8 cellular contexts compared by ENCODE assay signal in genomic region chr10:96512524-96512991, GRCh38. TPM values are rescaled to one million over a fixed set of nuclear protein-coding genes. Genes with fewer than 3 reads are reported as not detected.
DNase-seq lines count a peak whose midpoint lies in the region; ATAC-seq and TF ChIP-seq lines count a peak whose summit lies in the region.

No MANE protein-coding gene starts in this region.

- H3K27me3 ChIP-seq in OCI-LY3 (ENCODE audit: low read depth, low read length) (peaks cover 32% of the 10 kb centered on the region), duodenal mucosa (ENCODE audit: control insufficient read depth in 1 of 2, insufficient read depth in 2 of 2, low read length in 2 of 2) (peaks cover 15 to 22% of the 10 kb centered on the region in 2 donors), upper lobe of left lung (peaks cover 0 to 21% (median 10%) of the 10 kb centered on the region in 4 donors)

- no peaks in the 10 kb centered on the region for H3K9me3 ChIP-seq in OCI-LY3 (ENCODE audit: insufficient read depth, low read length)
- no peaks in the 10 kb centered on the region for H3K9me3 ChIP-seq in duodenal mucosa (ENCODE audit: control insufficient read depth in 1 of 2, low read length in 2 of 2)
- no peaks in the 10 kb centered on the region for H3K9me3 ChIP-seq in upper lobe of left lung

- peak; percentile 49 for DNase-seq in GM03348 (ENCODE audit: low spot score)
- peak; percentile 4 for DNase-seq in medulla oblongata (ENCODE audit: extremely low spot score)
- peak in 1 of 2 donors; percentile 84 for DNase-seq in upper lobe of left lung
- DNase-seq in midbrain (lab: John Stamatoyannopoulos, UW), result no peak

- TF ChIP-seq POLR2A in upper lobe of left lung (IDR thresholded peaks at IDR 0.05), result no peak

- no peak overlapping the region for H2AFZ ChIP-seq in OCI-LY3 (ENCODE audit: low read depth, low read length)

- H3K27ac ChIP-seq in OCI-LY3 (ENCODE audit: low read length), result no peak overlapping the region
- no peak overlapping the region for H3K27ac ChIP-seq in duodenal mucosa (ENCODE audit: low read depth, low read length)
- H3K27ac ChIP-seq in upper lobe of left lung, result no peak overlapping the region

- peaks cover 11% of the 10 kb centered on the region; the same call in 1 of the 2 replicates for H4K20me1 ChIP-seq in OCI-LY3 (ENCODE audit: insufficient read depth, low read length)

- peak overlapping the region; percentile 93 for H3K4me3 ChIP-seq in OCI-LY3 (ENCODE audit: low read length)
- peak overlapping the region; percentile 65 to 67 for H3K4me3 ChIP-seq in duodenal mucosa (ENCODE audit: low read depth in 1 of 2, low read length in 2 of 2)
- H3K4me3 ChIP-seq in upper lobe of left lung, result peak overlapping the region; percentile 23 to 51 (median 46)

- H3K36me3 ChIP-seq in OCI-LY3 (replicated peaks; ENCODE audit: low read depth, low read length) (no peaks in the 10 kb centered on the region), duodenal mucosa (ENCODE audit: control insufficient read depth in 1 of 2, insufficient read depth in 2 of 2, low read length in 2 of 2) (no peaks in the 10 kb centered on the region), upper lobe of left lung (no peaks in the 10 kb centered on the region)

- H3K9ac ChIP-seq in OCI-LY3 (ENCODE audit: low read length), result peak overlapping the region; percentile 49; the same call in 1 of the 2 replicates
- peak overlapping the region in 1 of 2 donors; percentile 28 for H3K9ac ChIP-seq in duodenal mucosa (ENCODE audit: low read depth in 1 of 2, low read length in 2 of 2)

- no peak for TF ChIP-seq CTCF in OCI-LY3 (IDR thresholded peaks at IDR 0.05; ENCODE audit: low read depth, low read length)
- TF ChIP-seq CTCF in upper lobe of left lung (IDR thresholded peaks at IDR 0.05), result no peak

- peak overlapping the region; percentile 97 for H3K4me2 ChIP-seq in OCI-LY3 (ENCODE audit: low read length)

- H3K4me1 ChIP-seq in OCI-LY3 (ENCODE audit: low read length) (peaks cover 12% of the 10 kb centered on the region), duodenal mucosa (ENCODE audit: control insufficient read depth in 1 of 2, insufficient read depth in 2 of 2, low read length in 2 of 2) (peaks cover 7 to 23% of the 10 kb centered on the region in 2 donors), upper lobe of left lung (peaks cover 23 to 26% (median 24%) of the 10 kb centered on the region in 4 donors)

- 0 to 5% methylated on average over 5 to 31 of the region's 39 CpGs for WGBS in upper lobe of left lung, 2 donors

- H3K79me2 ChIP-seq in OCI-LY3 (ENCODE audit: low read length), result no peaks in the 10 kb centered on the region

- TF ChIP-seq EP300 in upper lobe of left lung (IDR thresholded peaks at IDR 0.05), result no peak

- ATAC-seq in upper lobe of left lung (ENCODE audit: low FRiP score in 2 of 2) (peak in 1 of 2 donors; percentile 4), HG02884 (IDR thresholded peaks at IDR 0.05; ENCODE audit: unreplicated experiment) (no peak), HG03520 (IDR thresholded peaks at IDR 0.05; ENCODE audit: unreplicated experiment) (no peak)

RNA-seq across cellular contexts. Expression of gene TLL2, which starts 1.2 kb away (rescaled TPM):
- under 1 TPM in 2 of 6 donors, not detected in 4; 0.06 to 0.20 TPM for total RNA-seq in upper lobe of left lung
